ENCODE assay signal across 8 cellular contexts in genomic region chr12:93381183-93381975, GRCh38. TPM values are rescaled to one million over a fixed set of nuclear protein-coding genes. Genes with fewer than 3 reads are reported as not detected.
DNase-seq lines count a peak whose midpoint lies in the region; ATAC-seq and TF ChIP-seq lines count a peak whose summit lies in the region.

No MANE protein-coding gene starts in this region.

- no peak overlapping the region for H3K23ac ChIP-seq in mesenchymal stem cell (ENCODE audit: low read length in 2 of 2)

- peak overlapping the region; percentile 86 for H2AK5ac ChIP-seq in mesenchymal stem cell (ENCODE audit: low read length, severe bottlenecking)

- H3K9me3 Mint-ChIP-seq in brain: peaks cover 0 to 3% (median 0%) of the 10 kb centered on the region in 5 experiments

- TF ChIP-seq POLR2A in uterus (IDR thresholded peaks at IDR 0.05): no peak

- no peak for TF ChIP-seq CTCF in left ventricle myocardium inferior (IDR thresholded peaks at IDR 0.05; ENCODE audit: borderline replicate concordance)
- no peak for TF ChIP-seq CTCF in brain (conservative IDR thresholded peaks at IDR 0.05)
- no peak for TF ChIP-seq CTCF in uterus (IDR thresholded peaks at IDR 0.05)

- H3K27ac Mint-ChIP-seq in brain: peak overlapping the region; percentile 1 to 100 (median 100)

- H3K4ac ChIP-seq in mesenchymal stem cell (ENCODE audit: low read depth in 1 of 2, low read length in 2 of 2): no peak overlapping the region

- H3K27ac ChIP-seq in left ventricle myocardium inferior (replicated peaks): peak overlapping the region; percentile 93
- no peak overlapping the region for H3K27ac ChIP-seq in mesenchymal stem cell (ENCODE audit: low read length, poor library complexity, severe bottlenecking)
- H3K27ac ChIP-seq in uterus: peak overlapping the region; percentile 94 to 98

- peaks cover 4% of the 10 kb centered on the region for H3K79me1 ChIP-seq in mesenchymal stem cell (replicated peaks; ENCODE audit: low read length, poor library complexity, severe bottlenecking)

- H2BK120ac ChIP-seq in mesenchymal stem cell (ENCODE audit: low read depth, low read length): no peak overlapping the region

- no peak overlapping the region for H2BK5ac ChIP-seq in mesenchymal stem cell (ENCODE audit: low read depth, low read length, poor library complexity, severe bottlenecking)

- ATAC-seq in GM18907 (IDR thresholded peaks at IDR 0.05; ENCODE audit: unreplicated experiment): no peak

- intact Hi-C loops in left ventricle myocardium inferior (cut with micrococcal nuclease): no loop called here
- intact Hi-C loops in cardiac septum (cut with DNase I): loop anchor here (10.0 kb wide), 1 partner anchor 457 kb away; the partner anchor contains the start of gene EEA1
- intact Hi-C loops in uterus (cut with DNase I; ENCODE audit: low total_unique reads): no loop called here

- 77% methylated on average over 5 of the region's 5 CpGs for WGBS in mesenchymal stem cell

- peak overlapping the region; percentile 84 for H3K4me3 ChIP-seq in left ventricle myocardium inferior
- peak overlapping the region in 1 of 2 experiments; percentile 91 for H3K4me3 ChIP-seq in mesenchymal stem cell (ENCODE audit: insufficient read depth in 1 of 2, low read depth in 1 of 2, low read length in 2 of 2)
- H3K4me3 ChIP-seq in uterus: peak overlapping the region in 1 of 2 donors; percentile 97

- peaks cover 6% of the 10 kb centered on the region for H3K36me3 ChIP-seq in left ventricle myocardium inferior
- H3K36me3 ChIP-seq in mesenchymal stem cell (ENCODE audit: control insufficient read depth in 1 of 2, insufficient read depth in 2 of 2, low read depth in 1 of 2, low read length in 2 of 2): peaks cover 0 to 7% of the 10 kb centered on the region in 2 experiments
- H3K36me3 ChIP-seq in uterus: no peaks in the 10 kb centered on the region

- no peak for DNase-seq in left ventricle myocardium inferior
- DNase-seq in cardiac septum (ENCODE audit: low spot score): no peak
- DNase-seq in mesenchymal stem cell: peak; percentile 23
- DNase-seq in uterus: no peak
- no peak for DNase-seq in kidney tubule cell (ENCODE audit: low spot score)
- no peak for DNase-seq in Ammon's horn (ENCODE audit: low spot score)

- no peaks in the 10 kb centered on the region for H3K9me3 ChIP-seq in left ventricle myocardium inferior (replicated peaks)
- no peaks in the 10 kb centered on the region for H3K9me3 ChIP-seq in mesenchymal stem cell (ENCODE audit: control insufficient read depth, low read length)
- H3K9me3 ChIP-seq in uterus: no peaks in the 10 kb centered on the region

- H4K91ac ChIP-seq in mesenchymal stem cell (ENCODE audit: low read length): no peak overlapping the region

- H3K18ac ChIP-seq in mesenchymal stem cell (ENCODE audit: low read depth in 1 of 2, low read length in 2 of 2): no peak overlapping the region

- H2BK12ac ChIP-seq in mesenchymal stem cell (ENCODE audit: low read length in 2 of 2): peak overlapping the region in 1 of 2 experiments; percentile 52

- H3K4me3 Mint-ChIP-seq in brain: peak overlapping the region; percentile 98 to 100 (median 100)

- H3K4me1 Mint-ChIP-seq in brain: peaks cover 63% of the 10 kb centered on the region

- peak overlapping the region; percentile 67 for H3K4me2 ChIP-seq in mesenchymal stem cell (ENCODE audit: low read length, poor library complexity, severe bottlenecking)

- H3K27me3 ChIP-seq in left ventricle myocardium inferior (ENCODE audit: low read depth): no peaks in the 10 kb centered on the region
- no peaks in the 10 kb centered on the region for H3K27me3 ChIP-seq in mesenchymal stem cell (ENCODE audit: control insufficient read depth in 1 of 2, insufficient read depth in 1 of 2, low read length in 2 of 2)
- H3K27me3 ChIP-seq in uterus: no peaks in the 10 kb centered on the region

- peaks cover 37% of the 10 kb centered on the region for H3K36me3 Mint-ChIP-seq in brain

- H3K4me1 ChIP-seq in left ventricle myocardium inferior: peaks cover 87% of the 10 kb centered on the region
- peaks cover 7% of the 10 kb centered on the region for H3K4me1 ChIP-seq in mesenchymal stem cell (ENCODE audit: control insufficient read depth, insufficient read depth, low read depth, low read length)
- H3K4me1 ChIP-seq in uterus: peaks cover 0 to 8% of the 10 kb centered on the region in 2 donors

- H2BK15ac ChIP-seq in mesenchymal stem cell (ENCODE audit: low read depth, poor library complexity, severe bottlenecking): no peak overlapping the region

- H3K14ac ChIP-seq in mesenchymal stem cell (ENCODE audit: low read length in 2 of 2): no peak overlapping the region

- no peak overlapping the region for H4K8ac ChIP-seq in mesenchymal stem cell (ENCODE audit: low read length)

- H3K27me3 Mint-ChIP-seq in brain: peaks cover 13% of the 10 kb centered on the region

- peak overlapping the region; percentile 96 for H3K9ac ChIP-seq in mesenchymal stem cell (ENCODE audit: low read length)

- no peak overlapping the region for H2AFZ ChIP-seq in mesenchymal stem cell (ENCODE audit: low read depth, low read length)

RNA-seq across cellular contexts. Expression of gene NUDT4, which starts 3.7 kb away (rescaled TPM):
- total RNA-seq in left ventricle myocardium inferior: 283 TPM
- 116 TPM for total RNA-seq in cardiac septum
- polyA plus RNA-seq in brain (ENCODE audit: insufficient read depth, low read depth, low replicate concordance): 82.7 TPM
- 54.8 TPM for polyA plus RNA-seq in mesenchymal stem cell (2013, experiment 1 of 2)
- 57.6 TPM for polyA plus RNA-seq in mesenchymal stem cell (2013, experiment 2 of 2)
- total RNA-seq in uterus: 100 to 1,000 TPM in 1 of 4 donors, 10 to 100 TPM in 3; 15.1 to 107 (median 52.8) TPM
